In the genomic region with DNA sequence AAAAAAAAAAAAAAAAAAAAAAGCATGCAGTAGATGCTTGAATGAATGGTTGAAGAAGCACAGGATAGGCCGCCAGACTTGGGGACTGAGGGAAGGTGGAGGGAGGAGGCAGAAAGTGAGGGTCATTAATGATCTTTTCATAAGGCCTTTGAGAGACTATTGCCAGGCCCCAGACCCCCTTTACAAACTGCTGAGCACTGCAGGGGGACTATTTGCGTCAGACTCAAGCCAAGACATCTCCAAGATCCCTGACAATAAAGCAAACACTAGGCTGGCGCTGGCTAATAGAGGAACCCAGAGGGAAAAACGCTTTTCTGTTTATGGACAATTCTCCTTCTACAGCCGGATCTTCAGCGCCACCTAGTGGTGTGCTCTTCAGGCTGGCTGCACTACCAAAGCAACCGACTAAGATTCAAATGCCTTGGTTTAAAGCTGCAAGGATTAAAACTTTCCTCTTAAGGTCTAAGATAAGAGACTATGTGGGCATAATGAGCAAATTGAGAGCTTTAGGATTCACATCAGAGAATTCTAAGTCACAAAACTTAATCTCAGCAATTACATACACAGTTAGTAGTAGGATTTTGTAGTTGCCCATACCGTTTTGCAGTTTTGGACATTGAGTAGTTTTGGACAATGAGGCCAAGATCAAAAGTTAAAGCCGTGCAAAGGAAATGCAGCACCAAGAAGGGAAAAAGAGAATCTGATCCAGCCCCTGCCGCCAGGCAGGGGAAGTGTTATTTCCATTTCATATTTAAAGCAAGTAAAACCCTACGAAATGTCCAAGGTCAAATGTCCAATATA, we compare ENCODE assay signal across 8 cellular contexts. TPM values are rescaled to one million over a fixed set of nuclear protein-coding genes. Genes with fewer than 3 reads are reported as not detected.
DNase-seq lines count a peak whose midpoint lies in the region; ATAC-seq and TF ChIP-seq lines count a peak whose summit lies in the region.

No MANE protein-coding gene starts in this region.

- TF ChIP-seq POLR2A in heart left ventricle (IDR thresholded peaks at IDR 0.05): no peak

- no peaks in the 10 kb centered on the region for H3K4me1 ChIP-seq in CD8-positive, alpha-beta T cell (ENCODE audit: insufficient read depth, low read length)
- H3K4me1 ChIP-seq in heart left ventricle: peaks cover 0 to 14% (median 1%) of the 10 kb centered on the region in 12 donors

- 25 to 29% (median 27%) methylated on average over 11 of the region's 11 CpGs for WGBS in heart left ventricle, 4 donors

- DNase-seq in CD8-positive, alpha-beta T cell: peak; percentile 19 to 70 (median 44)
- DNase-seq in NCI-H1417 (lab: John Stamatoyannopoulos, UW) (peak; percentile 78 to 95 (median 93)), SKM-1 treated with dmso at 0.1 percent for 144 hours (lab: John Stamatoyannopoulos, UW; ENCODE audit: unreplicated experiment) (peak; percentile 64), heart left ventricle (peak; percentile 43 to 76 (median 60)), progenitor cell of endocrine pancreas (ENCODE audit: low spot score, unreplicated experiment) (peak; percentile 33)
- DNase-seq in activated naive CD8-positive, alpha-beta T cell treated with anti-CD3 and anti-CD28 coated beads, Interleukin-2, amount 50 U/mL, for 24 hours: peak; percentile 71

- no peak overlapping the region for H3K27ac Mint-ChIP-seq in CD8-positive, alpha-beta T cell
- peak overlapping the region; percentile 16 for H3K27ac Mint-ChIP-seq in activated naive CD8-positive, alpha-beta T cell treated with anti-CD3 and anti-CD28 coated beads, Interleukin-2, amount 50 U/mL, for 24 hours
- no peak overlapping the region for H3K27ac Mint-ChIP-seq in progenitor cell of endocrine pancreas

- H3K27ac ChIP-seq in CD8-positive, alpha-beta T cell (ENCODE audit: low read depth, low read length): no peak overlapping the region
- peak overlapping the region in 3 of 12 donors; percentile 1 to 28 (median 2) for H3K27ac ChIP-seq in heart left ventricle

- H3K4me3 Mint-ChIP-seq in CD8-positive, alpha-beta T cell: no peak overlapping the region
- no peak overlapping the region for H3K4me3 Mint-ChIP-seq in activated naive CD8-positive, alpha-beta T cell treated with anti-CD3 and anti-CD28 coated beads, Interleukin-2, amount 50 U/mL, for 24 hours
- H3K4me3 Mint-ChIP-seq in progenitor cell of endocrine pancreas (ENCODE audit: low read depth): no peak overlapping the region

- TF ChIP-seq CTCF in CD8-positive, alpha-beta T cell (IDR thresholded peaks at IDR 0.05): peak; percentile 90
- TF ChIP-seq CTCF in heart left ventricle (IDR thresholded peaks at IDR 0.05) (peak; percentile 88 to 98 (median 95)), progenitor cell of endocrine pancreas (IDR thresholded peaks at IDR 0.05; ENCODE audit: unreplicated experiment) (peak; percentile 98)

- H3K27me3 Mint-ChIP-seq in CD8-positive, alpha-beta T cell (ENCODE audit: low read depth): peaks cover 35% of the 10 kb centered on the region
- peaks cover 45% of the 10 kb centered on the region for H3K27me3 Mint-ChIP-seq in activated naive CD8-positive, alpha-beta T cell treated with anti-CD3 and anti-CD28 coated beads, Interleukin-2, amount 50 U/mL, for 24 hours
- H3K27me3 Mint-ChIP-seq in progenitor cell of endocrine pancreas: peaks cover 4% of the 10 kb centered on the region

- no peaks in the 10 kb centered on the region for H3K36me3 Mint-ChIP-seq in CD8-positive, alpha-beta T cell
- H3K36me3 Mint-ChIP-seq in activated naive CD8-positive, alpha-beta T cell treated with anti-CD3 and anti-CD28 coated beads, Interleukin-2, amount 50 U/mL, for 24 hours (ENCODE audit: low read depth): no peaks in the 10 kb centered on the region
- no peaks in the 10 kb centered on the region for H3K36me3 Mint-ChIP-seq in progenitor cell of endocrine pancreas (ENCODE audit: insufficient read depth)

- H3K9me3 ChIP-seq in CD8-positive, alpha-beta T cell (ENCODE audit: low read length): no peaks in the 10 kb centered on the region
- no peaks in the 10 kb centered on the region for H3K9me3 ChIP-seq in heart left ventricle

- H3K9me3 Mint-ChIP-seq in CD8-positive, alpha-beta T cell: no peaks in the 10 kb centered on the region
- no peaks in the 10 kb centered on the region for H3K9me3 Mint-ChIP-seq in activated naive CD8-positive, alpha-beta T cell treated with anti-CD3 and anti-CD28 coated beads, Interleukin-2, amount 50 U/mL, for 24 hours
- no peaks in the 10 kb centered on the region for H3K9me3 Mint-ChIP-seq in progenitor cell of endocrine pancreas (ENCODE audit: low read depth)

- CTCF ChIA-PET in CD8-positive, alpha-beta T cell (lab: Charles Lee): interaction anchor here (0.6 to 3.0 kb wide), 20 partner anchors 8 to 461 kb away, joined by 3 to 19 read pairs (median 4); a partner anchor contains a TSS

- intact Hi-C loops in CD8-positive, alpha-beta T cell (cut with DNase I, micrococcal nuclease): loop anchor here (2.0 to 10.0 kb wide), 4 partner anchors 463 to 1056 kb away; a partner anchor contains a TSS
- intact Hi-C loops in heart left ventricle (cut with DNase I): loop anchor here (2.0 to 10.0 kb wide), 16 partner anchors 111 to 729 kb away; a partner anchor contains a TSS

- no peak overlapping the region for H3K4me3 ChIP-seq in CD8-positive, alpha-beta T cell (ENCODE audit: low read depth, low read length)
- H3K4me3 ChIP-seq in heart left ventricle: no peak overlapping the region

- ATAC-seq in CD8-positive, alpha-beta T cell: peak; percentile 56
- ATAC-seq in GM21723 (IDR thresholded peaks at IDR 0.05; ENCODE audit: unreplicated experiment) (peak; percentile 83), heart left ventricle (peak; percentile 81 to 90 (median 84)), GM21619 (IDR thresholded peaks at IDR 0.05; ENCODE audit: unreplicated experiment) (no peak)
- ATAC-seq in activated naive CD8-positive, alpha-beta T cell treated with anti-CD3 and anti-CD28 coated beads, Interleukin-2, amount 50 U/mL, for 24 hours: peak; percentile 73

- no peaks in the 10 kb centered on the region for H3K4me1 Mint-ChIP-seq in CD8-positive, alpha-beta T cell (ENCODE audit: low read depth)
- peaks cover 3% of the 10 kb centered on the region for H3K4me1 Mint-ChIP-seq in activated naive CD8-positive, alpha-beta T cell treated with anti-CD3 and anti-CD28 coated beads, Interleukin-2, amount 50 U/mL, for 24 hours
- H3K4me1 Mint-ChIP-seq in progenitor cell of endocrine pancreas (ENCODE audit: low read depth): no peaks in the 10 kb centered on the region

- H3K27me3 ChIP-seq in CD8-positive, alpha-beta T cell (ENCODE audit: insufficient read depth, low read length): no peaks in the 10 kb centered on the region
- H3K27me3 ChIP-seq in heart left ventricle: peaks cover 0 to 7% (median 0%) of the 10 kb centered on the region in 9 donors

- POLR2A ChIA-PET in CD8-positive, alpha-beta T cell (lab: Charles Lee): no interaction called here

- H3K36me3 ChIP-seq in CD8-positive, alpha-beta T cell (ENCODE audit: insufficient read depth, low read length): no peaks in the 10 kb centered on the region
- H3K36me3 ChIP-seq in heart left ventricle: no peaks in the 10 kb centered on the region

RNA-seq across cellular contexts. Expression of a gene that starts 17.9 kb away (rescaled TPM):
- total RNA-seq in CD8-positive, alpha-beta T cell: 10 to 100 TPM; 20.5 to 22.6 TPM
- total RNA-seq in heart left ventricle (10 to 100 TPM; 30.6 to 49.8 (median 41.3) TPM), progenitor cell of endocrine pancreas (25.6 and 30.0 TPM in 2 replicates)
- 10 to 100 TPM; 21.4 to 28.2 TPM for polyA plus RNA-seq in heart left ventricle

Comparison
In these comparisons a context has a peak if more than half of its experiments do, and no peak if none do; other contexts are left out.
1. DNase-seq: peak in every context shown above with its lines; median percentile 93 in NCI-H1417; 71 in activated naive CD8-positive, alpha-beta T cell treated with anti-CD3 and anti-CD28 coated beads, Interleukin-2, amount 50 U/mL, for 24 hours; 64 in SKM-1 treated with dmso at 0.1 percent for 144 hours; 60 in heart left ventricle; 44 in CD8-positive, alpha-beta T cell; 33 in progenitor cell of endocrine pancreas.